ENCODE assay signal across 9 cellular contexts in genomic region chr17:40069751-40070643, GRCh38. TPM values are rescaled to one million over a fixed set of nuclear protein-coding genes. Genes with fewer than 3 reads are reported as not detected.
DNase-seq lines count a peak whose midpoint lies in the region; ATAC-seq, FAIRE-seq and TF ChIP-seq lines count a peak whose summit lies in the region.
"Had no signal": no experiment of that assay in that cellular context is flagged by ENCODE, and none has a peak within 500 bp of the region (broad histone marks: within the 10 kb centered on the region; RNA-seq: fewer than 3 reads in every experiment).

No MANE protein-coding gene starts in this region.

- no peak overlapping the region for H3K27ac ChIP-seq in PC-3 (ENCODE audit: low read length)
- peak overlapping the region; percentile 93 to 97 for H3K27ac ChIP-seq in kidney (ENCODE audit: low read depth in 2 of 2, low read length in 2 of 2)
- H3K27ac ChIP-seq in testis: peak overlapping the region; percentile 88 to 97

- TF ChIP-seq CTCF in AG09309 (IDR thresholded peaks at IDR 0.05; ENCODE audit: control insufficient read depth, insufficient read depth, low read depth, low read length, missing control alignments) (peak; percentile 43), GM20000 (IDR thresholded peaks at IDR 0.05; ENCODE audit: extremely low read depth, missing control alignments) (no peak), PC-3 (conservative IDR thresholded peaks at IDR 0.05; ENCODE audit: low read depth, low read length) (peak; percentile 22; the same call in 1 of the 2 replicates), astrocyte of the cerebellum (IDR thresholded peaks at IDR 0.05; ENCODE audit: low read depth, low read length, missing control alignments) (peak; percentile 32), kidney (IDR thresholded peaks at IDR 0.05; ENCODE audit: borderline replicate concordance, extremely low read depth, insufficient read depth) (peak; percentile 16), testis (IDR thresholded peaks at IDR 0.05) (peak in 2 of 3 experiments; percentile 4 to 17)

- CTCF ChIA-PET in PC-3 (lab: Charles Lee): no interaction called here

- peak; percentile 45; the same call in 1 of the 2 replicates for ATAC-seq in PC-3
- ATAC-seq in HG02938 (IDR thresholded peaks at IDR 0.05; ENCODE audit: unreplicated experiment): no peak

- TF ChIP-seq POLR2A in testis (IDR thresholded peaks at IDR 0.05): no peak

- POLR2A ChIA-PET in PC-3 (lab: Charles Lee; ENCODE audit: unreplicated experiment): no interaction called here

- H3K4me1 ChIP-seq in PC-3 (ENCODE audit: insufficient read depth, low read length) (peaks cover 33% of the 10 kb centered on the region), kidney (ENCODE audit: control insufficient read depth in 1 of 2, insufficient read depth in 1 of 2, low read depth in 1 of 2, low read length in 2 of 2) (peaks cover 77 to 81% of the 10 kb centered on the region in 2 donors), testis (peaks cover 78% of the 10 kb centered on the region)

- H3F3A ChIP-seq in PC-3 (ENCODE audit: low read length, unreplicated experiment): no peaks in the 10 kb centered on the region

- no peaks in the 10 kb centered on the region for H3K79me2 ChIP-seq in PC-3 (ENCODE audit: low read length)

- H3K4me3 ChIP-seq in AG09309 (ENCODE audit: control insufficient read depth, low read depth, low read length) (no peak overlapping the region), PC-3 (ENCODE audit: low read length) (no peak overlapping the region), astrocyte of the cerebellum (ENCODE audit: low read depth, low read length) (no peak overlapping the region), kidney (ENCODE audit: low read length in 2 of 2) (peak overlapping the region in 1 of 2 donors; percentile 47), testis (no peak overlapping the region)

- no peak overlapping the region for H2AFZ ChIP-seq in PC-3 (ENCODE audit: low read length)

- intact Hi-C loops in PC-3 (cut with micrococcal nuclease): no loop called here
- intact Hi-C loops in kidney (cut with DNase I): loop anchor here (5.0 kb wide), 1 partner anchor 42 kb away; no protein-coding TSS in a partner anchor
- intact Hi-C loops in testis (cut with DNase I; ENCODE audit: low total_unique reads): loop anchor here (5.0 kb wide), 1 partner anchor 37 kb away; no protein-coding TSS in a partner anchor

- no peak overlapping the region for H3K9ac ChIP-seq in PC-3 (ENCODE audit: low read length)
- H3K9ac ChIP-seq in kidney (ENCODE audit: low read length in 2 of 2): peak overlapping the region; percentile 41 to 80

- H3K9me3 ChIP-seq in PC-3 (ENCODE audit: low read length) (no peaks in the 10 kb centered on the region), kidney (ENCODE audit: control insufficient read depth in 1 of 2, low read length in 2 of 2) (no peaks in the 10 kb centered on the region), testis (no peaks in the 10 kb centered on the region)

- H3K4me2 ChIP-seq in PC-3 (ENCODE audit: low read length): no peak overlapping the region

- H3K27me3 ChIP-seq in PC-3 (ENCODE audit: low read length): no peaks in the 10 kb centered on the region
- no peaks in the 10 kb centered on the region for H3K27me3 ChIP-seq in testis

- H3K9me2 ChIP-seq in PC-3 (replicated peaks; ENCODE audit: low read length): no peaks in the 10 kb centered on the region

- WGBS in testis, 2 donors: 50 to 59% methylated on average over 3 to 14 of the region's 14 CpGs

- no peaks in the 10 kb centered on the region for H4K20me1 ChIP-seq in PC-3 (ENCODE audit: low read length)

- H3K36me3 ChIP-seq in PC-3 (ENCODE audit: low read depth, low read length) (no peaks in the 10 kb centered on the region), kidney (ENCODE audit: control insufficient read depth in 1 of 2, insufficient read depth in 2 of 2, low read length in 2 of 2) (no peaks in the 10 kb centered on the region), testis (ENCODE audit: low read depth, missing control alignments) (no peaks in the 10 kb centered on the region)

- no peak for FAIRE-seq in kidney (lab: Jason Lieb, UNC)

- DNase-seq in AG09309 (ENCODE audit: low read depth): no peak
- DNase-seq in GM20000 (ENCODE audit: low spot score): peak; percentile 54
- DNase-seq in PC-3: peak; percentile 25
- no peak for DNase-seq in astrocyte of the cerebellum (ENCODE audit: low read depth)
- peak; percentile 82 for DNase-seq in kidney
- DNase-seq in testis: peak; percentile 53
- no peak for DNase-seq in hippocampal formation (lab: John Stamatoyannopoulos, UW)

- no TSS peak for BruUV-seq in PC-3 (replicated peaks; lab: Mats Ljungman, UMichigan)

- in situ Hi-C loops in astrocyte of the cerebellum (cut with HindIII; ENCODE audit: low sequenced_read_pairs): loop anchor here (5.0 kb wide), 3 partner anchors 38 to 102 kb away; no protein-coding TSS in a partner anchor

RNA-seq across cellular contexts. Expression of gene THRA, which starts 7.2 kb away (rescaled TPM):
- total RNA-seq in PC-3 (2014; rRNA removed): 6.6 and 11.2 TPM in 2 replicates
- total RNA-seq in kidney: 63.9 TPM
- polyA plus RNA-seq in kidney (ENCODE audit: insufficient read depth, low read depth, low replicate concordance): 40.8 TPM
- 10 to 100 TPM; 44.9 to 51.7 TPM for total RNA-seq in testis
- polyA plus RNA-seq in testis (ENCODE audit: insufficient read depth, low read depth, low replicate concordance): 41.2 TPM

RNA-seq across cellular contexts. Expression of gene MED24, which starts 15.8 kb away (rescaled TPM):
- 73.0 and 78.7 TPM in 2 replicates for total RNA-seq in PC-3 (2014; rRNA removed)
- 66.3 TPM for total RNA-seq in kidney
- 53.7 TPM for polyA plus RNA-seq in kidney (ENCODE audit: insufficient read depth, low read depth, low replicate concordance)
- 100 to 1,000 TPM; 151 to 172 TPM for total RNA-seq in testis
- 127 TPM for polyA plus RNA-seq in testis (ENCODE audit: insufficient read depth, low read depth, low replicate concordance)

RNA-seq across cellular contexts. Expression of gene NR1D1, which starts 30.4 kb away (rescaled TPM):
- 7.1 and 9.2 TPM in 2 replicates for total RNA-seq in PC-3 (2014; rRNA removed)
- total RNA-seq in kidney: 30.8 TPM
- polyA plus RNA-seq in kidney (ENCODE audit: insufficient read depth, low read depth, low replicate concordance): 7.1 TPM
- total RNA-seq in testis: 10 to 100 TPM; 14.4 to 23.6 TPM
- 9.8 TPM for polyA plus RNA-seq in testis (ENCODE audit: insufficient read depth, low read depth, low replicate concordance)

RNA-seq across cellular contexts. Expression of gene MSL1, which starts 51.8 kb away (rescaled TPM):
- total RNA-seq in PC-3 (2014; rRNA removed) (22.2 and 38.1 TPM in 2 replicates), kidney (75.4 TPM), testis (100 to 1,000 TPM; 129 to 161 TPM)
- polyA plus RNA-seq in kidney (ENCODE audit: insufficient read depth, low read depth, low replicate concordance) (34.9 TPM), testis (ENCODE audit: insufficient read depth, low read depth, low replicate concordance) (157 TPM)

RNA-seq across cellular contexts. Expression of gene CSF3, which starts 54.8 kb away (rescaled TPM):
- total RNA-seq in PC-3 (2014; rRNA removed): 4.0 and 4.3 TPM in 2 replicates
- total RNA-seq in kidney: not detected
- not detected for polyA plus RNA-seq in kidney (ENCODE audit: insufficient read depth, low read depth, low replicate concordance)
- 1 to 10 TPM; 2.4 to 3.6 TPM for total RNA-seq in testis
- polyA plus RNA-seq in testis (ENCODE audit: insufficient read depth, low read depth, low replicate concordance): 0.80 TPM
- total RNA-seq: lung microvascular endothelial cell had no signal

Comparison
In these comparisons a context has a peak if more than half of its experiments do, and no peak if none do; other contexts are left out.
1. DNase-seq: peak in GM20000 (single experiment), PC-3 (single experiment), kidney (single experiment) and testis (single experiment); none in AG09309 (single experiment), astrocyte of the cerebellum (single experiment) and hippocampal formation (0 of 2).